Comparison of ENCODE assay signal across 8 cellular contexts in genomic region chr12:754871-755562, GRCh38. TPM values are rescaled to one million over a fixed set of nuclear protein-coding genes. Genes with fewer than 3 reads are reported as not detected.
DNase-seq lines count a peak whose midpoint lies in the region; ATAC-seq and TF ChIP-seq lines count a peak whose summit lies in the region.

No MANE protein-coding gene starts in this region.

- DNase-seq in DMS114 treated with DMSO at 0.1 percent for 48 hours (lab: John Stamatoyannopoulos, UW; ENCODE audit: unreplicated experiment) (peak; percentile 89), HFFc6 (peak; percentile 80), SIG-M5 treated with dmso at 0.1 percent for 504 hours (lab: John Stamatoyannopoulos, UW; ENCODE audit: unreplicated experiment) (peak; percentile 94), choroid plexus epithelial cell (ENCODE audit: low read depth) (peak; percentile 76), mesothelial cell of epicardium (ENCODE audit: low spot score in 2 of 2, unreplicated experiment in 2 of 2) (no peak), islet precursor cell (no peak)

- peak overlapping the region; percentile 98 for H3K4me3 Mint-ChIP-seq in HFFc6
- H3K4me3 Mint-ChIP-seq in mesothelial cell of epicardium: peak overlapping the region; percentile 95

- H3K36me3 Mint-ChIP-seq in HFFc6 (ENCODE audit: low read depth) (peaks cover 32% of the 10 kb centered on the region), mesothelial cell of epicardium (peaks cover 2% of the 10 kb centered on the region)

- H3K27me3 Mint-ChIP-seq in HFFc6 (ENCODE audit: insufficient read depth) (peaks cover 2% of the 10 kb centered on the region), mesothelial cell of epicardium (ENCODE audit: low read depth) (no peaks in the 10 kb centered on the region)

- H3K4me3 ChIP-seq in choroid plexus epithelial cell (ENCODE audit: low read depth, low read length): peak overlapping the region; percentile 88

- H3K9me3 Mint-ChIP-seq in HFFc6 (no peaks in the 10 kb centered on the region), mesothelial cell of epicardium (no peaks in the 10 kb centered on the region)

- ATAC-seq in GM19324 (IDR thresholded peaks at IDR 0.05; ENCODE audit: low FRiP score, unreplicated experiment) (no peak), GM18520 (IDR thresholded peaks at IDR 0.05; ENCODE audit: unreplicated experiment) (no peak)

- TF ChIP-seq CTCF in HFFc6 (IDR thresholded peaks at IDR 0.05): peak; percentile 77
- TF ChIP-seq CTCF in choroid plexus epithelial cell (conservative IDR thresholded peaks at IDR 0.05; ENCODE audit: low read depth, low read length): peak; percentile 57
- peak; percentile 59 for TF ChIP-seq CTCF in mesothelial cell of epicardium (IDR thresholded peaks at IDR 0.05; ENCODE audit: unreplicated experiment)

- H3K27ac Mint-ChIP-seq in HFFc6 (peak overlapping the region; percentile 85), mesothelial cell of epicardium (peak overlapping the region; percentile 87)

- H3K4me1 Mint-ChIP-seq in HFFc6 (ENCODE audit: low read depth): peaks cover 35% of the 10 kb centered on the region
- peaks cover 37% of the 10 kb centered on the region for H3K4me1 Mint-ChIP-seq in mesothelial cell of epicardium

RNA-seq across cellular contexts. Expression of gene WNK1, which starts 2.6 kb away (rescaled TPM):
- 100 to 1,000 TPM in 2 of 6 experiments, 10 to 100 TPM in 4; 79.5 to 106 (median 94.3) TPM for total RNA-seq in HFFc6 (2021; fragmentation: NEBNext Ultra II Directional; extraction: Animal tissue kit (Norgen Biotek cat#: 25700))
- total RNA-seq in mesothelial cell of epicardium: 131 to 150 TPM (median 146 TPM) in 3 replicates

Comparison
In these comparisons a context has a peak if more than half of its experiments do, and no peak if none do; other contexts are left out.
1. DNase-seq: peak in DMS114 treated with DMSO at 0.1 percent for 48 hours (single experiment), HFFc6 (single experiment), SIG-M5 treated with dmso at 0.1 percent for 504 hours (single experiment) and choroid plexus epithelial cell (single experiment); none in mesothelial cell of epicardium (0 of 2) and islet precursor cell (single experiment).
2. Peak in every context shown above with its lines, with median percentiles within 50 percentile points of each other: CTCF ChIP-seq.